ENCODE assay signal across 36 cellular contexts in genomic region chr10:118518095-118518494, GRCh38.
"Had no signal": no experiment of that assay in that cellular context is flagged by ENCODE, and none has a peak within 500 bp of the region (broad histone marks: within the 10 kb centered on the region; RNA-seq: fewer than 3 reads in every experiment).

No MANE protein-coding gene starts in this region.

- H3K4me3 ChIP-seq: MG63 had no signal

- H3K36me3 ChIP-seq: MG63 had no signal

- DNase-seq: Kasumi-1, MG63, MM.1S, MV-4-11, NCI-H1048, NCI-H1092, NCI-H1092 treated with DMSO at 0.1 percent for 48 hours, NCI-H1105, NCI-H1105 treated with DMSO at 0.1 percent for 48 hours, NCI-H1417, NCI-H1417 treated with DMSO at 0.1 percent for 48 hours, NCI-H1436, NCI-H1436 treated with DMSO at 0.1 percent for 48 hours, NCI-H146, NCI-H1694, NCI-H1694 treated with DMSO at 0.1 percent for 48 hours, NCI-H187, NCI-H187 treated with DMSO at 0.1 percent for 48 hours, NCI-H1930, NCI-H2029, NCI-H2029 treated with DMSO at 0.1 percent for 48 hours, NCI-H2081, NCI-H2081 treated with DMSO at 0.1 percent for 48 hours, NCI-H2107, NCI-H2171, NCI-H2171 treated with DMSO at 0.1 percent for 48 hours, NCI-H226, NCI-H345, NCI-H446, NCI-H446 treated with DMSO at 0.1 percent for 48 hours, NCI-H510A, NCI-H510A treated with DMSO at 0.1 percent for 48 hours, NCI-H524, NCI-H524 treated with DMSO at 0.1 percent for 48 hours, NCI-H526, NCI-H526 treated with DMSO at 0.1 percent for 48 hours had no signal

- H3K27me3 ChIP-seq: MG63 had no signal
